In genomic region chr1:159991513-159991912, GRCh38 we compare ENCODE assay signal across 15 cellular contexts. TPM values are rescaled to one million over a fixed set of nuclear protein-coding genes. Genes with fewer than 3 reads are reported as not detected.
A peak's percentile ranks its signal among the peaks of the same experiment; 100 is the strongest.
DNase-seq lines count a peak whose midpoint lies in the region; ATAC-seq and TF ChIP-seq lines count a peak whose summit lies in the region.
"Had no signal": no experiment of that assay in that cellular context is flagged by ENCODE, and none has a peak within 500 bp of the region (broad histone marks: within the 10 kb centered on the region; RNA-seq: fewer than 3 reads in every experiment).

No MANE protein-coding gene starts in this region.

- H3K27me3 ChIP-seq in endodermal cell (ENCODE audit: control insufficient read depth, insufficient read depth, low read length, poor library complexity, severe bottlenecking): no peaks in the 10 kb centered on the region
- H3K27me3 ChIP-seq: BLaER1, MG63 had no signal

- H3K4me1 ChIP-seq in endodermal cell (ENCODE audit: control insufficient read depth, insufficient read depth, low read length): no peaks in the 10 kb centered on the region
- H3K4me1 ChIP-seq: BLaER1 had no signal

- peaks cover 24% of the 10 kb centered on the region for H3K27me3 Mint-ChIP-seq in activated naive CD8-positive, alpha-beta T cell treated with anti-CD3 and anti-CD28 coated beads, Interleukin-2, amount 10 ng/mL, durations not matched to agents 7 days and 5 days
- H3K27me3 Mint-ChIP-seq in activated naive CD8-positive, alpha-beta T cell treated with anti-CD3 and anti-CD28 coated beads for 36 hours: peaks cover 5% of the 10 kb centered on the region
- peaks cover 2% of the 10 kb centered on the region for H3K27me3 Mint-ChIP-seq in endodermal cell (ENCODE audit: insufficient read depth)
- peaks cover 42% of the 10 kb centered on the region for H3K27me3 Mint-ChIP-seq in osteocyte (ENCODE audit: unreplicated experiment)

- TF ChIP-seq CTCF in endodermal cell (conservative IDR thresholded peaks at IDR 0.05): no peak
- TF ChIP-seq CTCF in osteocyte (IDR thresholded peaks at IDR 0.05): no peak

- no peaks in the 10 kb centered on the region for H3K36me3 Mint-ChIP-seq in activated naive CD8-positive, alpha-beta T cell treated with anti-CD3 and anti-CD28 coated beads, Interleukin-2, amount 10 ng/mL, durations not matched to agents 7 days and 5 days
- H3K36me3 Mint-ChIP-seq in activated naive CD8-positive, alpha-beta T cell treated with anti-CD3 and anti-CD28 coated beads for 36 hours: no peaks in the 10 kb centered on the region
- H3K36me3 Mint-ChIP-seq in endodermal cell (ENCODE audit: low read depth): no peaks in the 10 kb centered on the region
- no peaks in the 10 kb centered on the region for H3K36me3 Mint-ChIP-seq in osteocyte (ENCODE audit: unreplicated experiment)

- H3K4me3 Mint-ChIP-seq in activated naive CD8-positive, alpha-beta T cell treated with anti-CD3 and anti-CD28 coated beads, Interleukin-2, amount 10 ng/mL, durations not matched to agents 7 days and 5 days: no peak overlapping the region
- H3K4me3 Mint-ChIP-seq in activated naive CD8-positive, alpha-beta T cell treated with anti-CD3 and anti-CD28 coated beads for 36 hours: no peak overlapping the region
- no peak overlapping the region for H3K4me3 Mint-ChIP-seq in endodermal cell
- no peak overlapping the region for H3K4me3 Mint-ChIP-seq in osteocyte (ENCODE audit: unreplicated experiment)

- no peak overlapping the region for H3K4me3 ChIP-seq in endodermal cell (ENCODE audit: low read length)
- H3K4me3 ChIP-seq: BLaER1, MG63 had no signal

- peak; percentile 42 for ATAC-seq in activated naive CD8-positive, alpha-beta T cell treated with anti-CD3 and anti-CD28 coated beads, Interleukin-2, amount 10 ng/mL, durations not matched to agents 7 days and 5 days (ENCODE audit: low read depth)
- ATAC-seq in GM18502 (IDR thresholded peaks at IDR 0.05; ENCODE audit: poor library complexity, unreplicated experiment): no peak

- H3K9me3 Mint-ChIP-seq in activated naive CD8-positive, alpha-beta T cell treated with anti-CD3 and anti-CD28 coated beads, Interleukin-2, amount 10 ng/mL, durations not matched to agents 7 days and 5 days: no peaks in the 10 kb centered on the region
- H3K9me3 Mint-ChIP-seq in activated naive CD8-positive, alpha-beta T cell treated with anti-CD3 and anti-CD28 coated beads for 36 hours: no peaks in the 10 kb centered on the region
- no peaks in the 10 kb centered on the region for H3K9me3 Mint-ChIP-seq in endodermal cell
- H3K9me3 Mint-ChIP-seq in osteocyte (ENCODE audit: unreplicated experiment): no peaks in the 10 kb centered on the region

- no peak for DNase-seq in activated naive CD8-positive, alpha-beta T cell treated with anti-CD3 and anti-CD28 coated beads, Interleukin-2, amount 10 ng/mL, durations not matched to agents 7 days and 5 days
- no peak for DNase-seq in activated naive CD8-positive, alpha-beta T cell treated with anti-CD3 and anti-CD28 coated beads for 36 hours
- DNase-seq in NOMO-1 treated with DMSO at 0.1 percent for 48 hours (lab: John Stamatoyannopoulos, UW; ENCODE audit: unreplicated experiment) (peak; percentile 81), endodermal cell (peak; percentile 34), osteocyte (ENCODE audit: extremely low spot score, unreplicated experiment) (peak; percentile 15), cortex of kidney (lab: John Stamatoyannopoulos, UW) (no peak)
- no peak for DNase-seq in activated naive CD4-positive, alpha-beta T cell (lab: John Stamatoyannopoulos, UW)
- DNase-seq: activated naive CD4-positive, alpha-beta T cell treated with anti-CD3 and anti-CD28 coated beads, Interleukin-2, amount 50 U/mL, for 16 hours; MG63; NCI-H748 treated with DMSO at 0.1 percent for 48 hours; T-helper 9 cell had no signal

- WGBS in endodermal cell (ENCODE audit: insufficient coverage in 1 of 2, insufficient read length in 1 of 2), 2 experiments: 89 to 92% methylated on average over 4 of the region's 4 CpGs

- H3K27ac ChIP-seq in endodermal cell (ENCODE audit: low read depth, low read length): no peak overlapping the region
- H3K27ac ChIP-seq: BLaER1 had no signal

- POLR2A ChIA-PET in activated naive CD8-positive, alpha-beta T cell treated with anti-CD3 and anti-CD28 coated beads, Interleukin-2, amount 10 ng/mL, durations not matched to agents 7 days and 5 days (lab: Charles Lee): no interaction called here

- H3K4me1 Mint-ChIP-seq in activated naive CD8-positive, alpha-beta T cell treated with anti-CD3 and anti-CD28 coated beads, Interleukin-2, amount 10 ng/mL, durations not matched to agents 7 days and 5 days: peaks cover 4% of the 10 kb centered on the region
- H3K4me1 Mint-ChIP-seq in activated naive CD8-positive, alpha-beta T cell treated with anti-CD3 and anti-CD28 coated beads for 36 hours: peaks cover 9% of the 10 kb centered on the region
- H3K4me1 Mint-ChIP-seq in endodermal cell (peaks cover 5% of the 10 kb centered on the region), osteocyte (ENCODE audit: unreplicated experiment) (peaks cover 4% of the 10 kb centered on the region)

- no peak overlapping the region for H3K27ac Mint-ChIP-seq in activated naive CD8-positive, alpha-beta T cell treated with anti-CD3 and anti-CD28 coated beads, Interleukin-2, amount 10 ng/mL, durations not matched to agents 7 days and 5 days
- H3K27ac Mint-ChIP-seq in activated naive CD8-positive, alpha-beta T cell treated with anti-CD3 and anti-CD28 coated beads for 36 hours: no peak overlapping the region
- H3K27ac Mint-ChIP-seq in endodermal cell: no peak overlapping the region
- H3K27ac Mint-ChIP-seq in osteocyte (ENCODE audit: unreplicated experiment): no peak overlapping the region

- H3K36me3 ChIP-seq in endodermal cell (ENCODE audit: control insufficient read depth, insufficient read depth, low read length): no peaks in the 10 kb centered on the region
- H3K36me3 ChIP-seq: BLaER1, MG63 had no signal

- H3K9me3 ChIP-seq in endodermal cell (ENCODE audit: control insufficient read depth, low read length): no peaks in the 10 kb centered on the region
- H3K9me3 ChIP-seq: BLaER1, MG63 had no signal

- H3K9ac ChIP-seq in endodermal cell (ENCODE audit: extremely low read depth, low read length, poor library complexity, severe bottlenecking): no peak overlapping the region
- H3K9ac ChIP-seq: BLaER1 had no signal

RNA-seq across cellular contexts. Expression of gene SLAMF9, which starts 37.5 kb away (rescaled TPM):
- not detected for total RNA-seq in activated naive CD8-positive, alpha-beta T cell treated with anti-CD3 and anti-CD28 coated beads, Interleukin-2, amount 10 ng/mL, durations not matched to agents 7 days and 5 days
- total RNA-seq in activated naive CD8-positive, alpha-beta T cell treated with anti-CD3 and anti-CD28 coated beads for 36 hours: not detected
- total RNA-seq in endodermal cell (not detected), osteocyte (not detected in 2 replicates)
- polyA plus RNA-seq in endodermal cell (2013, experiment 1 of 2): not detected
- not detected for polyA plus RNA-seq in endodermal cell (2013, experiment 2 of 2)
- total RNA-seq: kidney epithelial cell, renal cortical epithelial cell had no signal

RNA-seq across cellular contexts. Expression of gene PIGM, which starts 40.3 kb away (rescaled TPM):
- total RNA-seq in activated naive CD8-positive, alpha-beta T cell treated with anti-CD3 and anti-CD28 coated beads, Interleukin-2, amount 10 ng/mL, durations not matched to agents 7 days and 5 days: 1 to 10 TPM; 7.2 to 7.3 TPM
- total RNA-seq in activated naive CD8-positive, alpha-beta T cell treated with anti-CD3 and anti-CD28 coated beads for 36 hours: 1 to 10 TPM; 4.7 TPM
- total RNA-seq in endodermal cell: 1 to 10 TPM; 4.6 to 5.2 TPM
- polyA plus RNA-seq in endodermal cell (2013, experiment 1 of 2): 6.7 TPM
- 5.5 TPM for polyA plus RNA-seq in endodermal cell (2013, experiment 2 of 2)
- 7.6 and 7.7 TPM in 2 replicates for total RNA-seq in osteocyte

RNA-seq across cellular contexts. Expression of gene IGSF9, which starts 46.1 kb away (rescaled TPM):
- total RNA-seq in activated naive CD8-positive, alpha-beta T cell treated with anti-CD3 and anti-CD28 coated beads, Interleukin-2, amount 10 ng/mL, durations not matched to agents 7 days and 5 days: not detected
- total RNA-seq in activated naive CD8-positive, alpha-beta T cell treated with anti-CD3 and anti-CD28 coated beads for 36 hours: under 1 TPM in 1 of 2 experiments, not detected in 1; 0.08 TPM
- 1 to 10 TPM; 7.5 to 9.2 TPM for total RNA-seq in endodermal cell
- polyA plus RNA-seq in endodermal cell (2013, experiment 1 of 2): 34.7 TPM
- polyA plus RNA-seq in endodermal cell (2013, experiment 2 of 2): 30.4 TPM
- not detected in 2 replicates for total RNA-seq in osteocyte
- total RNA-seq: renal cortical epithelial cell had no signal

Comparison
In these comparisons a context has a peak if more than half of its experiments do, and no peak if none do; other contexts are left out.
1. DNase-seq: peak in NOMO-1 treated with DMSO at 0.1 percent for 48 hours (single experiment), endodermal cell (single experiment) and osteocyte (single experiment); none in activated naive CD8-positive, alpha-beta T cell treated with anti-CD3 and anti-CD28 coated beads, Interleukin-2, amount 10 ng/mL, durations not matched to agents 7 days and 5 days (single experiment), activated naive CD8-positive, alpha-beta T cell treated with anti-CD3 and anti-CD28 coated beads for 36 hours (single experiment), cortex of kidney (single experiment) and activated naive CD4-positive, alpha-beta T cell (0 of 4).